In genomic region chr6:158803733-158804143, GRCh38 we compare ENCODE assay signal across 8 cellular contexts. TPM values are rescaled to one million over a fixed set of nuclear protein-coding genes. Genes with fewer than 3 reads are reported as not detected.
DNase-seq lines count a peak whose midpoint lies in the region; ATAC-seq and TF ChIP-seq lines count a peak whose summit lies in the region.

No MANE protein-coding gene starts in this region.

- no peaks in the 10 kb centered on the region for H3K9me3 ChIP-seq in BLaER1

- H3K9ac ChIP-seq in BLaER1 = peak overlapping the region; percentile 77

- peak overlapping the region; percentile 72 for H3K4me3 Mint-ChIP-seq in endothelial cell (ENCODE audit: unreplicated experiment)

- peak overlapping the region; percentile 59 for H3K4me3 ChIP-seq in BLaER1

- TF ChIP-seq CTCF in endothelial cell (IDR thresholded peaks at IDR 0.05; ENCODE audit: unreplicated experiment) = no peak

- peaks cover 30% of the 10 kb centered on the region for H3K36me3 ChIP-seq in BLaER1

- H4K20me1 ChIP-seq in BLaER1 = peaks cover 93% of the 10 kb centered on the region

- H3K36me3 Mint-ChIP-seq in endothelial cell (ENCODE audit: low read depth, unreplicated experiment) = peaks cover 12% of the 10 kb centered on the region

- peak overlapping the region; percentile 99 for H3K4me2 ChIP-seq in BLaER1

- no peaks in the 10 kb centered on the region for H3K9me3 Mint-ChIP-seq in endothelial cell (ENCODE audit: unreplicated experiment)

- no peaks in the 10 kb centered on the region for H3K27me3 ChIP-seq in BLaER1

- intact Hi-C loops in sciatic nerve (cut with DNase I) = no loop called here

- H3K27me3 Mint-ChIP-seq in endothelial cell (ENCODE audit: unreplicated experiment) = peaks cover 4% of the 10 kb centered on the region

- peaks cover 96% of the 10 kb centered on the region for H3K4me1 ChIP-seq in BLaER1

- H3K27ac Mint-ChIP-seq in endothelial cell (ENCODE audit: unreplicated experiment) = peak overlapping the region; percentile 95

- peak overlapping the region; percentile 87 for H3K27ac ChIP-seq in BLaER1

- ATAC-seq in GM18508 (IDR thresholded peaks at IDR 0.05; ENCODE audit: insufficient read depth, unreplicated experiment) (peak; percentile 41), HG03064 (IDR thresholded peaks at IDR 0.05; ENCODE audit: low read depth, unreplicated experiment) (peak; percentile 61), sciatic nerve (peak; percentile 44)

- peak; percentile 78 for DNase-seq in RPMI7951 (ENCODE audit: low read depth)
- peak; percentile 27 for DNase-seq in endothelial cell (ENCODE audit: low spot score)
- no peak for DNase-seq in sciatic nerve (ENCODE audit: low spot score)
- no peak for DNase-seq in NCI-H146 treated with DMSO at 0.1 percent for 48 hours (lab: John Stamatoyannopoulos, UW; ENCODE audit: unreplicated experiment)
- no peak for DNase-seq in T1000 (lab: John Stamatoyannopoulos, UW)

- H3K4me1 Mint-ChIP-seq in endothelial cell (ENCODE audit: unreplicated experiment) = peaks cover 86% of the 10 kb centered on the region

RNA-seq across cellular contexts. Expression of gene EZR, which starts 15.4 kb away (rescaled TPM):
- total RNA-seq in RPMI7951 (2014; rRNA removed; shearing (Covaris generic)) = 95.6 and 104 TPM in 2 replicates
- 125 TPM for total RNA-seq in endothelial cell (ENCODE audit: unreplicated experiment)
- 113 TPM for total RNA-seq in sciatic nerve

Comparison
In these comparisons a context has a peak if more than half of its experiments do, and no peak if none do; other contexts are left out.
1. DNase-seq: peak in RPMI7951 (single experiment) and endothelial cell (single experiment); none in sciatic nerve (single experiment), NCI-H146 treated with DMSO at 0.1 percent for 48 hours (single experiment) and T1000 (single experiment).
2. Peak in every context shown above with its lines, with median percentiles within 50 percentile points of each other: ATAC-seq.